ENCODE assay signal across 17 cellular contexts in the genomic region with DNA sequence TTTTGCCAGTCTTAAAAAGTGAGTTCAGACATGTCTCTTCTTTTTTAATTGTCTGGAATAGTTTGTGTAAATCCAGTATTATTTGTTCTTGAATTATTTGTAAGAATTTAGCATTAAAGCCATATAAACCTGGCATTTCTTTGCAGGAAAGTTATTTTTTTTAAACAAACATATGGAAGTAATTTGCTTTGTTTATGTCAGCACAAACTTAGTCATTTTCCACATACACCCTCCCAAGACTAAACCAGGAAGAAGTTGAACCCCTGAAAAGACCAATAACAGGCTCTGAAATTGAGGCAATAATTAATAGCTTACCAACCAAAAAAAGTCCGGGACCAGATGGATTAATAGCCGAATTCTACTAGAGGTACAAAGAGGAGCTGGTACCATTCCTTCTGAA. TPM values are rescaled to one million over a fixed set of nuclear protein-coding genes. Genes with fewer than 3 reads are reported as not detected.
A peak's percentile ranks its signal among the peaks of the same experiment; 100 is the strongest.
DNase-seq lines count a peak whose midpoint lies in the region; TF ChIP-seq lines count a peak whose summit lies in the region.
"Had no signal": no experiment of that assay in that cellular context is flagged by ENCODE, and none has a peak within 500 bp of the region (broad histone marks: within the 10 kb centered on the region; RNA-seq: fewer than 3 reads in every experiment).

No MANE protein-coding gene starts in this region.

- H2AFZ ChIP-seq in mesenchymal stem cell (ENCODE audit: low read depth, low read length): no peak overlapping the region

- H3K4me3 ChIP-seq in BJ (ENCODE audit: low read depth, low read length) (no peak overlapping the region), HFF-Myc (replicated peaks; ENCODE audit: low read depth, low read length) (no peak overlapping the region), mesenchymal stem cell (ENCODE audit: insufficient read depth in 1 of 2, low read depth in 1 of 2, low read length in 2 of 2) (no peak overlapping the region)
- H3K4me3 ChIP-seq: A549 had no signal

- WGBS in mesenchymal stem cell: 89% methylated on average over 2 of the region's 2 CpGs

- TF ChIP-seq CTCF in BJ (IDR thresholded peaks at IDR 0.05; ENCODE audit: insufficient read depth, low read depth, low read length) (no peak), HFF-Myc (IDR thresholded peaks at IDR 0.05; ENCODE audit: low read depth, low read length, missing control alignments) (no peak)

- H3K23ac ChIP-seq in mesenchymal stem cell (ENCODE audit: low read length in 2 of 2): no peak overlapping the region

- CTCF ChIA-PET in BJ (lab: Yijun Ruan, JAX): no interaction called here

- H3K27ac ChIP-seq in mesenchymal stem cell (ENCODE audit: low read length, poor library complexity, severe bottlenecking): no peak overlapping the region
- H3K27ac ChIP-seq: A549 had no signal

- peak overlapping the region; percentile 72 for H3K9ac ChIP-seq in mesenchymal stem cell (ENCODE audit: low read length)

- H3K27me3 ChIP-seq in BJ (ENCODE audit: control insufficient read depth, insufficient read depth, low read length) (no peaks in the 10 kb centered on the region), mesenchymal stem cell (ENCODE audit: control insufficient read depth in 1 of 2, insufficient read depth in 1 of 2, low read length in 2 of 2) (no peaks in the 10 kb centered on the region)

- no peak for TF ChIP-seq POLR2A in erythroblast (IDR thresholded peaks at IDR 0.05; ENCODE audit: low read length)

- no peak overlapping the region for H2BK15ac ChIP-seq in mesenchymal stem cell (ENCODE audit: low read depth, poor library complexity, severe bottlenecking)

- no peak overlapping the region for H4K8ac ChIP-seq in mesenchymal stem cell (ENCODE audit: low read length)

- H3K4me1 ChIP-seq in mesenchymal stem cell (ENCODE audit: control insufficient read depth, insufficient read depth, low read depth, low read length): no peaks in the 10 kb centered on the region
- H3K4me1 ChIP-seq: A549 had no signal

- H3K4me2 ChIP-seq in mesenchymal stem cell (ENCODE audit: low read length, poor library complexity, severe bottlenecking): no peak overlapping the region
- H3K4me2 ChIP-seq: A549 had no signal

- H3K36me3 ChIP-seq in BJ (ENCODE audit: control insufficient read depth, insufficient read depth, low read length) (no peaks in the 10 kb centered on the region), mesenchymal stem cell (ENCODE audit: control insufficient read depth in 1 of 2, insufficient read depth in 2 of 2, low read depth in 1 of 2, low read length in 2 of 2) (no peaks in the 10 kb centered on the region)

- DNase-seq in BJ (ENCODE audit: low read depth): peak; percentile 29
- DNase-seq in HFF-Myc (ENCODE audit: extremely low read depth, low read depth): peak; percentile 43
- peak; percentile 60 for DNase-seq in fibroblast of gingiva (ENCODE audit: low read depth)
- DNase-seq in mesenchymal stem cell: no peak
- no peak for DNase-seq in erythroblast (lab: John Stamatoyannopoulos, UW)
- DNase-seq in DMS114 treated with DMSO at 0.1 percent for 48 hours (lab: John Stamatoyannopoulos, UW; ENCODE audit: unreplicated experiment): no peak
- DNase-seq in HPDE6-E6E7 (ENCODE audit: extremely low spot score): no peak
- DNase-seq: AML-193, DMS79 treated with DMSO at 0.1 percent for 48 hours, GDM1, NCI-H1417 treated with DMSO at 0.1 percent for 48 hours, NCI-H187 treated with DMSO at 0.1 percent for 48 hours, NCI-H345, NCI-H524 treated with DMSO at 0.1 percent for 48 hours, RPMI8226, SHP77 treated with DMSO at 0.1 percent for 48 hours had no signal

- H3K79me1 ChIP-seq in mesenchymal stem cell (replicated peaks; ENCODE audit: low read length, poor library complexity, severe bottlenecking): no peaks in the 10 kb centered on the region

- H3K4ac ChIP-seq in mesenchymal stem cell (ENCODE audit: low read depth in 1 of 2, low read length in 2 of 2): no peak overlapping the region

- POLR2A ChIA-PET in BJ (lab: Charles Lee): no interaction called here

- H2BK12ac ChIP-seq in mesenchymal stem cell (ENCODE audit: low read length in 2 of 2): no peak overlapping the region

- no peaks in the 10 kb centered on the region for H3K9me3 ChIP-seq in mesenchymal stem cell (ENCODE audit: control insufficient read depth, low read length)
- H3K9me3 ChIP-seq: A549 had no signal

- no peak overlapping the region for H2BK5ac ChIP-seq in mesenchymal stem cell (ENCODE audit: low read depth, low read length, poor library complexity, severe bottlenecking)

- no peak overlapping the region for H3K18ac ChIP-seq in mesenchymal stem cell (ENCODE audit: low read depth in 1 of 2, low read length in 2 of 2)

- H2BK120ac ChIP-seq in mesenchymal stem cell (ENCODE audit: low read depth, low read length): no peak overlapping the region

- H3K14ac ChIP-seq in mesenchymal stem cell (ENCODE audit: low read length in 2 of 2): no peak overlapping the region

- no peak overlapping the region for H4K91ac ChIP-seq in mesenchymal stem cell (ENCODE audit: low read length)

- H2AK5ac ChIP-seq in mesenchymal stem cell (ENCODE audit: low read length, severe bottlenecking): no peak overlapping the region

RNA-seq across cellular contexts. Expression of gene CCDC81, which starts 9.1 kb away (rescaled TPM):
- polyA plus RNA-seq in BJ (2011; rRNA removed): 4.3 and 6.3 TPM in 2 replicates
- 2.9 and 4.4 TPM in 2 replicates for polyA minus RNA-seq in BJ (2011; rRNA and poly(A)+ RNA removed)
- polyA plus RNA-seq in mesenchymal stem cell (2013, experiment 1 of 2): 4.4 TPM
- polyA plus RNA-seq in mesenchymal stem cell (2013, experiment 2 of 2): 4.4 TPM

Comparison
In these comparisons a context has a peak if more than half of its experiments do, and no peak if none do; other contexts are left out.
1. DNase-seq: peak in BJ (single experiment), HFF-Myc (single experiment) and fibroblast of gingiva (single experiment); none in mesenchymal stem cell (single experiment), erythroblast (0 of 2), DMS114 treated with DMSO at 0.1 percent for 48 hours (single experiment) and HPDE6-E6E7 (single experiment).